21 cellular contexts compared by ENCODE assay signal in the genomic region with DNA sequence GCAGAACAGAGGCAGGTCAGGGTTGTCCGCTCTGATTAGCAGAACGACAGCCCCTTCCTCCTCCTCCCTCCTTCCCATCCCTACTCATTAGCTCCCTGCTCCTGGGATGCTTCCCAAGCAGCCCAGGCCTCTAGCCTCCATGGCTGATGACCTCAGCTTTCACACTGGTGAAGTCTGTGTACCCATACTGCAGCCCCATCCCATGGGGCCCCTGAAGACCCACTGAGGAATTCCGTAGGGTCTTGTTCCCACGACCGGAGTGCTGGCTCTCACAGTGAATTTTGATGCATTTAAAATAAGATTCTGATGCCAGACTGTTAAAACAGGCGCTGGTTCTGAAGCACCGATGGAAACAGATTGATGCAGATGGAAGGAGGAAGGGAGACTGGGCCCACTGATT. TPM values are rescaled to one million over a fixed set of nuclear protein-coding genes. Genes with fewer than 3 reads are reported as not detected.
DNase-seq lines count a peak whose midpoint lies in the region; ATAC-seq, FAIRE-seq and TF ChIP-seq lines count a peak whose summit lies in the region.
"Had no signal": no experiment of that assay in that cellular context is flagged by ENCODE, and none has a peak within 500 bp of the region (broad histone marks: within the 10 kb centered on the region; RNA-seq: fewer than 3 reads in every experiment).

No MANE protein-coding gene starts in this region.

- FAIRE-seq in bronchial epithelial cell (lab: Jason Lieb, UNC) = peak; percentile 60
- FAIRE-seq: A204.1, D721Med, G401.6, GM12891, GM19239, H1, HTR-8/SVneo had no signal

- H3K27ac ChIP-seq in heart right ventricle = peak overlapping the region in 6 of 10 donors; percentile 9 to 61 (median 42)
- no peak overlapping the region for H3K27ac ChIP-seq in ovary

- intact Hi-C loops in heart right ventricle (cut with DNase I) (loop anchor here in 2 of 10 donors (5.0 to 10.0 kb wide), 2 partner anchors 51 to 69 kb away; partner anchors contain the start of genes PML (in 1 of the 2) and STOML1 (in 1 of the 2)), Right ventricle myocardium inferior (cut with DNase I) (loop anchor here (5.0 kb wide), 1 partner anchor 54 kb away; the partner anchor contains the start of genes PML and STOML1), ovary (cut with DNase I) (loop anchor here in 2 of 4 donors (5.0 to 10.0 kb wide), 2 partner anchors 71 to 276 kb away; no protein-coding TSS in a partner anchor)

- TF ChIP-seq POLR2A in ovary (IDR thresholded peaks at IDR 0.05) = no peak

- peaks cover 11 to 76% (median 45%) of the 10 kb centered on the region in 9 donors for H3K4me1 ChIP-seq in heart right ventricle
- peaks cover 14% of the 10 kb centered on the region for H3K4me1 ChIP-seq in ovary (ENCODE audit: insufficient read depth)
- H3K4me1 ChIP-seq: BE2C had no signal

- H3K4me3 ChIP-seq in heart right ventricle = no peak overlapping the region
- H3K4me3 ChIP-seq in bronchial epithelial cell (ENCODE audit: low read depth, low read length) = no peak overlapping the region
- H3K4me3 ChIP-seq in ovary = no peak overlapping the region

- H3K36me3 ChIP-seq in heart right ventricle (peaks cover 0 to 38% (median 7%) of the 10 kb centered on the region in 9 donors), bronchial epithelial cell (ENCODE audit: control insufficient read depth, insufficient read depth, low read length) (peaks cover 4% of the 10 kb centered on the region), ovary (no peaks in the 10 kb centered on the region)
- H3K36me3 ChIP-seq: BE2C had no signal

- DNase-seq in heart right ventricle (no peak), Right ventricle myocardium inferior (ENCODE audit: missing footprints) (no peak), bronchial epithelial cell (ENCODE audit: low read depth) (no peak), mesenteric fat pad (ENCODE audit: low spot score) (peak; percentile 28), ovary (no peak), ureter (ENCODE audit: low spot score) (no peak)
- DNase-seq in stimulated activated naive CD4-positive, alpha-beta T cell (lab: John Stamatoyannopoulos, UW) = no peak
- DNase-seq: ACHN; BE2C; C1 segment of cervical spinal cord; CD4-positive, CD25-positive, alpha-beta regulatory T cell; CD8-positive, alpha-beta memory T cell; COR-L47; H9 had no signal

- ATAC-seq in heart right ventricle (peak in 1 of 8 donors; percentile 16), Right ventricle myocardium inferior (no peak)

- 76 to 77% methylated on average over 7 of the region's 7 CpGs for WGBS in heart right ventricle, 2 donors
- 72 to 77% (median 75%) methylated on average over 7 of the region's 7 CpGs for WGBS in ovary, 3 donors

- TF ChIP-seq EP300 in ovary (IDR thresholded peaks at IDR 0.05) = no peak

- H3K27me3 ChIP-seq in heart right ventricle (no peaks in the 10 kb centered on the region), bronchial epithelial cell (ENCODE audit: control insufficient read depth, insufficient read depth, low read length) (peaks cover 2% of the 10 kb centered on the region), ovary (no peaks in the 10 kb centered on the region)
- H3K27me3 ChIP-seq: BE2C had no signal

- H3K9me3 ChIP-seq in heart right ventricle (no peaks in the 10 kb centered on the region), ovary (no peaks in the 10 kb centered on the region)
- H3K9me3 ChIP-seq: BE2C had no signal

- TF ChIP-seq CTCF in heart right ventricle (IDR thresholded peaks at IDR 0.05) (no peak), bronchial epithelial cell (IDR thresholded peaks at IDR 0.05; ENCODE audit: insufficient read depth, low read length, severe bottlenecking) (no peak), ovary (IDR thresholded peaks at IDR 0.05) (no peak)

RNA-seq across cellular contexts. Expression of gene GOLGA6A, which starts 36.1 kb away (rescaled TPM):
- total RNA-seq in heart right ventricle = not detected
- polyA plus RNA-seq in heart right ventricle = not detected
- not detected for total RNA-seq in Right ventricle myocardium inferior
- 0.13 TPM in 1 of 2 replicates, not detected in the other for total RNA-seq in bronchial epithelial cell
- total RNA-seq in mesenteric fat pad = not detected
- under 1 TPM in 2 of 7 donors, not detected in 5; 0.37 to 0.48 TPM for total RNA-seq in ovary
- under 1 TPM in 1 of 2 donors, not detected in 1; 0.04 TPM for polyA plus RNA-seq in ovary
- total RNA-seq in ureter = not detected
- polyA plus RNA-seq: CD4-positive, CD25-positive, alpha-beta regulatory T cell; CD8-positive, alpha-beta memory T cell had no signal

RNA-seq across cellular contexts. Expression of gene PML, which starts 51.8 kb away (rescaled TPM):
- 10 to 100 TPM; 17.9 to 50.1 (median 22.5) TPM for total RNA-seq in heart right ventricle
- 10 to 100 TPM; 18.4 to 32.0 TPM for polyA plus RNA-seq in heart right ventricle
- total RNA-seq in Right ventricle myocardium inferior = 22.3 TPM
- 7.6 and 8.3 TPM in 2 replicates for total RNA-seq in bronchial epithelial cell
- total RNA-seq in mesenteric fat pad = 92.3 TPM
- total RNA-seq in ovary = 10 to 100 TPM; 37.4 to 60.8 (median 51.7) TPM
- 10 to 100 TPM; 20.7 to 26.0 TPM for polyA plus RNA-seq in ovary
- total RNA-seq in ureter = 102 TPM

RNA-seq across cellular contexts. Expression of gene STOML1, which starts 54.2 kb away (rescaled TPM):
- total RNA-seq in heart right ventricle (10 to 100 TPM; 21.1 to 38.4 (median 27.2) TPM), Right ventricle myocardium inferior (31.2 TPM), bronchial epithelial cell (8.6 and 9.5 TPM in 2 replicates), mesenteric fat pad (18.6 TPM), ovary (10 to 100 TPM in 5 of 7 donors, 1 to 10 TPM in 2; 6.0 to 22.9 (median 13.3) TPM), ureter (15.0 TPM)
- polyA plus RNA-seq in heart right ventricle (10 to 100 TPM; 33.1 to 35.0 TPM), ovary (10 to 100 TPM in 1 of 2 donors, 1 to 10 TPM in 1; 2.1 to 12.1 TPM)

Comparison
In these comparisons a context has a peak if more than half of its experiments do, and no peak if none do; other contexts are left out.
1. H3K27ac ChIP-seq: peak in heart right ventricle (6 of 10); none in ovary (0 of 2).